ENCODE assay signal across 8 cellular contexts in genomic region chr10:22606164-22606614, GRCh38.
A peak's percentile ranks its signal among the peaks of the same experiment; 100 is the strongest.
DNase-seq lines count a peak whose midpoint lies in the region; ATAC-seq, FAIRE-seq and TF ChIP-seq lines count a peak whose summit lies in the region.

No MANE protein-coding gene starts in this region.

- ATAC-seq in HG03095 (IDR thresholded peaks at IDR 0.05; ENCODE audit: unreplicated experiment) (peak; percentile 91), upper lobe of left lung (ENCODE audit: low FRiP score in 2 of 2) (peak; percentile 80 to 82)

- CTCF ChIA-PET in CD4-positive, alpha-beta memory T cell (lab: Charles Lee; ENCODE audit: partially characterized antibody), result interaction anchor here (0.6 to 2.6 kb wide), 7 partner anchors 10 to 106 kb away, joined by 3 to 9 read pairs (median 6); no protein-coding TSS in a partner anchor

- WGBS in upper lobe of left lung, 2 donors, result 59 to 63% methylated on average over 6 of the region's 6 CpGs

- no peak for TF ChIP-seq EP300 in upper lobe of left lung (IDR thresholded peaks at IDR 0.05)

- no peaks in the 10 kb centered on the region for H3K9me3 ChIP-seq in CD4-positive, alpha-beta memory T cell (ENCODE audit: control insufficient read depth in 1 of 2, low read length in 2 of 2)
- H3K9me3 ChIP-seq in upper lobe of left lung (no peaks in the 10 kb centered on the region), kidney (ENCODE audit: control insufficient read depth in 1 of 2, low read length in 2 of 2) (no peaks in the 10 kb centered on the region)

- TF ChIP-seq POLR2A in GM19099 (IDR thresholded peaks at IDR 0.05; ENCODE audit: extremely low read depth, insufficient read length, low read depth) (peak; percentile 34), upper lobe of left lung (IDR thresholded peaks at IDR 0.05) (peak in 1 of 4 donors; percentile 42)

- no peaks in the 10 kb centered on the region for H3K27me3 ChIP-seq in CD4-positive, alpha-beta memory T cell (ENCODE audit: insufficient read depth, low read length)
- H3K27me3 ChIP-seq in upper lobe of left lung, result no peaks in the 10 kb centered on the region

- no peak for FAIRE-seq in kidney (lab: Jason Lieb, UNC)

- peaks cover 15% of the 10 kb centered on the region for H3K36me3 ChIP-seq in CD4-positive, alpha-beta memory T cell (ENCODE audit: insufficient read depth, low read length)
- H3K36me3 ChIP-seq in upper lobe of left lung (peaks cover 0 to 8% (median 2%) of the 10 kb centered on the region in 4 donors), kidney (ENCODE audit: control insufficient read depth in 1 of 2, insufficient read depth in 2 of 2, low read length in 2 of 2) (peaks cover 2 to 3% of the 10 kb centered on the region in 2 donors)

- H3K9ac ChIP-seq in kidney (ENCODE audit: low read length in 2 of 2), result no peak overlapping the region

- H3K4me3 ChIP-seq in CD4-positive, alpha-beta memory T cell (ENCODE audit: low read length in 2 of 2), result peak overlapping the region in 1 of 2 donors; percentile 36
- H3K4me3 ChIP-seq in upper lobe of left lung, result no peak overlapping the region
- no peak overlapping the region for H3K4me3 ChIP-seq in kidney (ENCODE audit: low read length in 2 of 2)

- peak overlapping the region; percentile 47 for H3K27ac ChIP-seq in CD4-positive, alpha-beta memory T cell (ENCODE audit: low read depth, low read length)
- H3K27ac ChIP-seq in upper lobe of left lung (peak overlapping the region; percentile 62 to 67 (median 66)), kidney (ENCODE audit: low read depth in 2 of 2, low read length in 2 of 2) (no peak overlapping the region)

- peaks cover 65 to 100% (median 82%) of the 10 kb centered on the region in 4 donors for H3K4me1 Mint-ChIP-seq in CD4-positive, alpha-beta memory T cell

- peaks cover 96% of the 10 kb centered on the region for H3K4me1 ChIP-seq in CD4-positive, alpha-beta memory T cell (ENCODE audit: insufficient read depth, low read length)
- peaks cover 7 to 45% (median 29%) of the 10 kb centered on the region in 4 donors for H3K4me1 ChIP-seq in upper lobe of left lung
- peaks cover 0 to 6% of the 10 kb centered on the region in 2 donors for H3K4me1 ChIP-seq in kidney (ENCODE audit: control insufficient read depth in 1 of 2, insufficient read depth in 1 of 2, low read depth in 1 of 2, low read length in 2 of 2)

- TF ChIP-seq CTCF in upper lobe of left lung (IDR thresholded peaks at IDR 0.05) (no peak), kidney (IDR thresholded peaks at IDR 0.05; ENCODE audit: borderline replicate concordance, extremely low read depth, insufficient read depth) (no peak)

- intact Hi-C loops in CD4-positive, alpha-beta memory T cell (cut with micrococcal nuclease), result no loop called here
- intact Hi-C loops in kidney (cut with DNase I), result no loop called here

- DNase-seq in CD4-positive, alpha-beta memory T cell, result peak; percentile 47 to 70 (median 50)
- DNase-seq in SKM-1 (lab: John Stamatoyannopoulos, UW; ENCODE audit: unreplicated experiment) (peak; percentile 26), globus pallidus (ENCODE audit: low spot score) (peak; percentile 45), upper lobe of left lung (peak in 1 of 2 donors; percentile 76), NCI-H774 (lab: John Stamatoyannopoulos, UW) (no peak), kidney (no peak)

- peak overlapping the region in 7 of 8 donors; percentile 52 to 84 (median 80) for H3K4me3 Mint-ChIP-seq in CD4-positive, alpha-beta memory T cell

- POLR2A ChIA-PET in CD4-positive, alpha-beta memory T cell (lab: Charles Lee; ENCODE audit: partially characterized antibody), result interaction anchor here (0.7 to 30.6 kb wide), 11 partner anchors 8 to 377 kb away, joined by 3 to 895 read pairs (median 5); partner anchors contain the start of gene PIP4K2A

- peaks cover 40 to 57% of the 10 kb centered on the region in 2 donors for H3K36me3 Mint-ChIP-seq in CD4-positive, alpha-beta memory T cell

- H3K27ac Mint-ChIP-seq in CD4-positive, alpha-beta memory T cell, result peak overlapping the region; percentile 87 to 96 (median 94)

- H3K9me3 Mint-ChIP-seq in CD4-positive, alpha-beta memory T cell, result peaks cover 0 to 4% (median 0%) of the 10 kb centered on the region in 8 donors

- H3K27me3 Mint-ChIP-seq in CD4-positive, alpha-beta memory T cell, result no peaks in the 10 kb centered on the region

Comparison
In these comparisons a context has a peak if more than half of its experiments do, and no peak if none do; other contexts are left out.
1. DNase-seq: peak in CD4-positive, alpha-beta memory T cell (5 of 5), SKM-1 (single experiment) and globus pallidus (single experiment); none in NCI-H774 (single experiment) and kidney (single experiment).
2. H3K27ac ChIP-seq: peak in CD4-positive, alpha-beta memory T cell (single experiment) and upper lobe of left lung (4 of 4); none in kidney (0 of 2).